ENCODE assay signal across 11 cellular contexts in the genomic region with DNA sequence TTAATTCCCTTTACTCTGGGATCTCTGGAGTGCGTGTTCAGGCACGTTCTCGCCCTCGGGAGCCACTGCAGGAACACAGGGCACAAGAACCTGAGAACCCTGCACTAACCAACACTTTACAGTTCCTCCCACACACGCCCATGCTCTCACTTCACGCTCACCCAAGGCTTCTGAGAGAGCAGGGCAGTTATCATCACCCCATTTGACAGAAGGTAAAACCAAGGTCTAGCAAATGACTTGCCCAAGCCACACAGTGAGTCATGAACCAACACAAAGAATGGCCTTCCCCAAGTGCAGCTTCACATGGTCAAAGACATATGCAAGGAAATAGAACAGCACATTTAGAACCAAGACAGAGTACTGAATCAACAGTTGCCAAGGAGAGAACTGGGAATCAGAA. TPM values are rescaled to one million over a fixed set of nuclear protein-coding genes. Genes with fewer than 3 reads are reported as not detected.
DNase-seq lines count a peak whose midpoint lies in the region; ATAC-seq, FAIRE-seq and TF ChIP-seq lines count a peak whose summit lies in the region.
"Not testable (repeated sequence)": the region's sequence is repeated elsewhere in the genome, so short reads cannot be mapped to it uniquely, and the experiment has no call there.
"Had no signal": no experiment of that assay in that cellular context is flagged by ENCODE, and none has a peak within 500 bp of the region (broad histone marks: within the 10 kb centered on the region; RNA-seq: fewer than 3 reads in every experiment).

No MANE protein-coding gene starts in this region.

- not testable (repeated sequence) for BruUV-seq in HepG2 (replicated peaks; lab: Mats Ljungman, UMichigan)

- not testable (repeated sequence) for H4K20me1 ChIP-seq in HepG2 (ENCODE audit: insufficient read depth, low read length)

- H3K27ac Mint-ChIP-seq in activated T-helper 17 cell treated with anti-CD3 and anti-CD28 coated beads, Interleukin-2, amount 50 U/mL, for 72 hours = not testable (repeated sequence)

- intact Hi-C loops in HepG2 (cut with micrococcal nuclease; ENCODE audit: unreplicated experiment) = not testable (repeated sequence)

- 0% methylated on average over 1 of the region's 6 CpGs for WGBS in HepG2 (ENCODE audit: low lambda C conversion rate)

- not testable (repeated sequence) for TF ChIP-seq EP300 in HepG2 (IDR thresholded peaks at IDR 0.05; ENCODE audit: low read depth in 2 of 2, low read length in 2 of 2); HepG2 (CRISPR knock-in tag; IDR thresholded peaks at IDR 0.05; ENCODE audit: borderline replicate concordance)

- H3K9me3 ChIP-seq in HepG2 (ENCODE audit: low read length) = not testable (repeated sequence)

- H3K9ac ChIP-seq in HepG2 (ENCODE audit: insufficient read depth, low read depth, low read length) = not testable (repeated sequence)

- POLR2A ChIA-PET in HepG2 (lab: Yijun Ruan, JAX) = not testable (repeated sequence)

- not testable (repeated sequence) for TF ChIP-seq CTCF in bronchial epithelial cell (IDR thresholded peaks at IDR 0.05; ENCODE audit: insufficient read depth, low read length, severe bottlenecking); HepG2 (CRISPR knock-in tag; IDR thresholded peaks at IDR 0.05)

- H2AFZ ChIP-seq in HepG2 (ENCODE audit: low read length) = not testable (repeated sequence)

- FAIRE-seq in H54 (lab: Jason Lieb, UNC) = peak; percentile 90
- peak; percentile 100 for FAIRE-seq in bronchial epithelial cell (lab: Jason Lieb, UNC)
- peak; percentile 15 for FAIRE-seq in HepG2 (lab: Jason Lieb, UNC)

- TF ChIP-seq POLR2A in H54 (IDR thresholded peaks at IDR 0.05; ENCODE audit: low read depth, low read length); HepG2 (IDR thresholded peaks at IDR 0.05; ENCODE audit: insufficient read depth in 1 of 2, low read depth in 2 of 2, low read length in 2 of 2): not testable (repeated sequence)

- ATAC-seq in GM18868 (IDR thresholded peaks at IDR 0.05; ENCODE audit: unreplicated experiment) (peak; percentile 71), HG03565 (IDR thresholded peaks at IDR 0.05; ENCODE audit: unreplicated experiment) (peak; percentile 46)
- peak; percentile 63 to 64 for ATAC-seq in activated CD4-positive, CD25-positive, alpha-beta regulatory T cell treated with anti-CD3 and anti-CD28 coated beads, Interleukin-2, amount 50 U/mL, for 24 hours
- peak; percentile 91 for ATAC-seq in activated T-helper 17 cell treated with anti-CD3 and anti-CD28 coated beads, Interleukin-2, amount 50 U/mL, for 72 hours (replicated peaks)
- ATAC-seq in HepG2 = not testable (repeated sequence)

- DNase-seq in H54 (ENCODE audit: insufficient read length, low spot score); HepG2 (ENCODE audit: low spot score): not testable (repeated sequence)
- DNase-seq in bronchial epithelial cell (ENCODE audit: low read depth) = peak; percentile 25

- not testable (repeated sequence) for TF ChIP-seq RAD21 in HepG2 (CRISPR knock-in tag; IDR thresholded peaks at IDR 0.05)

- H3K4me1 ChIP-seq in HepG2 (ENCODE audit: insufficient read depth, low read length) = not testable (repeated sequence)

- H3K27me3 ChIP-seq in bronchial epithelial cell (ENCODE audit: control insufficient read depth, insufficient read depth, low read length) = not testable (repeated sequence)
- peaks cover 4 to 26% of the 10 kb centered on the region in 2 experiments; a peak in 2 of 5 replicates for H3K27me3 ChIP-seq in HepG2 (ENCODE audit: control insufficient read depth in 1 of 2, insufficient read depth in 2 of 2, low read length in 2 of 2)

- H3K27ac ChIP-seq in HepG2 (ENCODE audit: extremely low read length, insufficient read depth, low read length) = not testable (repeated sequence)

- not testable (repeated sequence) for H3K9me3 Mint-ChIP-seq in activated T-helper 17 cell treated with anti-CD3 and anti-CD28 coated beads, Interleukin-2, amount 50 U/mL, for 72 hours

- H3K79me2 ChIP-seq in HepG2 (ENCODE audit: insufficient read depth, low read length) = not testable (repeated sequence)

- in situ Hi-C loops in HepG2 (cut with HindIII; ENCODE audit: extremely low pct_ligation_motif_present, low pct_unique_long_range_greater_than_20kb) = loop anchor here (10.0 kb wide), 1 partner anchor 1444 kb away; no protein-coding TSS in a partner anchor

- not testable (repeated sequence) for H3K4me3 Mint-ChIP-seq in activated T-helper 17 cell treated with anti-CD3 and anti-CD28 coated beads, Interleukin-2, amount 50 U/mL, for 72 hours

- CTCF ChIA-PET in HepG2 (lab: Yijun Ruan, JAX; ENCODE audit: low intra/inter-chr PET ratio, low total read pairs) = not testable (repeated sequence)

- not testable (repeated sequence) for H3K4me3 ChIP-seq in bronchial epithelial cell (ENCODE audit: low read depth, low read length); HepG2 (replicated peaks in 1 of 3; ENCODE audit: insufficient read depth in 1 of 3, low read depth in 2 of 3, low read length in 3 of 3)

- H3K27me3 Mint-ChIP-seq in activated T-helper 17 cell treated with anti-CD3 and anti-CD28 coated beads, Interleukin-2, amount 50 U/mL, for 72 hours = not testable (repeated sequence)

- not testable (repeated sequence) for H3K36me3 ChIP-seq in bronchial epithelial cell (ENCODE audit: control insufficient read depth, insufficient read depth, low read length); HepG2 (replicated peaks in 1 of 2; ENCODE audit: control insufficient read depth in 1 of 2, insufficient read depth in 2 of 2, low read length in 2 of 2)

- not testable (repeated sequence) for H3K4me1 Mint-ChIP-seq in activated T-helper 17 cell treated with anti-CD3 and anti-CD28 coated beads, Interleukin-2, amount 50 U/mL, for 72 hours

- not testable (repeated sequence) for H3K36me3 Mint-ChIP-seq in activated T-helper 17 cell treated with anti-CD3 and anti-CD28 coated beads, Interleukin-2, amount 50 U/mL, for 72 hours (ENCODE audit: low read depth)

- H3K4me2 ChIP-seq in HepG2 (ENCODE audit: low read depth, low read length) = not testable (repeated sequence)

RNA-seq across cellular contexts. Expression of a gene that starts 22.2 kb away (rescaled TPM):
- total RNA-seq in activated T-helper 17 cell treated with anti-CD3 and anti-CD28 coated beads, Interleukin-2, amount 50 U/mL, for 72 hours = not detected
- total RNA-seq in bronchial epithelial cell (not detected in 2 replicates), HepG2 (2016; rRNA removed; fragmentation: Illumina TruSeq; extraction: Trizol) (not detected in 2 replicates)
- total RNA-seq in HepG2 (2016; cell fraction: cytosol; rRNA removed; fragmentation: Illumina TruSeq; extraction: Trizol; ENCODE audit: low read depth) = not detected in 2 replicates
- not detected in 2 replicates for total RNA-seq in HepG2 (2016; cell fraction: insoluble cytoplasmic fraction; rRNA removed; fragmentation: Illumina TruSeq; extraction: Trizol)
- total RNA-seq in HepG2 (2016; cell fraction: membrane; rRNA removed; fragmentation: Illumina TruSeq; extraction: Trizol) = not detected in 2 replicates
- total RNA-seq in HepG2 (2016; cell fraction: nucleus; rRNA removed; fragmentation: Illumina TruSeq; extraction: Trizol) = not detected in 2 replicates
- not detected in 2 replicates for polyA plus RNA-seq in HepG2 (2011; rRNA removed)
- not detected in 2 replicates for polyA plus RNA-seq in HepG2 (2011; cell fraction: cytosol; rRNA removed)
- not detected in 2 replicates for polyA plus RNA-seq in HepG2 (2011; cell fraction: nucleus; rRNA removed)
- not detected in 2 replicates for polyA plus RNA-seq in HepG2 (2012)
- polyA plus RNA-seq in HepG2 (2016; cell fraction: cytosol; fragmentation: Illumina TruSeq; extraction: Trizol; ENCODE audit: low read depth) = not detected in 2 replicates
- polyA plus RNA-seq in HepG2 (2016; cell fraction: insoluble cytoplasmic fraction; fragmentation: Illumina TruSeq; extraction: Trizol; ENCODE audit: low read depth) = not detected in 2 replicates
- polyA plus RNA-seq in HepG2 (2016; cell fraction: membrane; fragmentation: Illumina TruSeq; extraction: Trizol; ENCODE audit: low read depth) = not detected in 2 replicates
- polyA plus RNA-seq in HepG2 (2016; cell fraction: nucleus; fragmentation: Illumina TruSeq; extraction: Trizol; ENCODE audit: insufficient read depth, low read depth) = not detected in 2 replicates
- not detected in 2 replicates for polyA minus RNA-seq in HepG2 (2011; rRNA and poly(A)+ RNA removed; ENCODE audit: low replicate concordance)
- not detected in 2 replicates for polyA minus RNA-seq in HepG2 (2011; cell fraction: cytosol; rRNA and poly(A)+ RNA removed)
- not detected in 2 replicates for polyA minus RNA-seq in HepG2 (2011; cell fraction: nucleus; rRNA and poly(A)+ RNA removed)
- total RNA-seq: CD4-positive, alpha-beta T cell; NCI-H460 had no signal
- polyA plus RNA-seq: A549, IgD-negative memory B cell had no signal
